21 cellular contexts compared by ENCODE assay signal in the genomic region with DNA sequence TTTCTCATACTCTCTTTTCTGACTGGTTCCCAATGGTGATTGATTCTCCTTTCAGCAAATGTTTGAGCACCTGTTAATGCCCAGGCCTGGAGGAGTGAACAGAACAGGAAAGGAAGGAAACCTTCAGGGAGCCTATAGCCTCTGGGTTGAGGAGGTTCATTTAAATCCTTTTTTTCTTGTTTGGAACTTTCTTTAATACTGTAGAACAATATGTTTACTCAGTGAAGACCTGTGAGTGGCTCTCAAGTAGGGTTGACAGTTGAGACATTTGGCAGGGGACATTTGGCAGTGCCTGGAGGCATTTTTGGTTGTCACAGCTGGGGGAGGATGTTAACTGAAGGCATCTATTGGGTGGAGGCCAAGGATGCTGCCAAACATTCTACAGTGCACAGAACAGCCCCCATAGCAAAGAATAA. TPM values are rescaled to one million over a fixed set of nuclear protein-coding genes. Genes with fewer than 3 reads are reported as not detected.
DNase-seq lines count a peak whose midpoint lies in the region; ATAC-seq lines count a peak whose summit lies in the region.
"Had no signal": no experiment of that assay in that cellular context is flagged by ENCODE, and none has a peak within 500 bp of the region (broad histone marks: within the 10 kb centered on the region; RNA-seq: fewer than 3 reads in every experiment).

No MANE protein-coding gene starts in this region.

- H3K4me1 Mint-ChIP-seq in activated CD4-positive, alpha-beta memory T cell treated with anti-CD3 and anti-CD28 coated beads, Interleukin-2, amount 10 ng/mL, durations not matched to agents 7 days and 5 days = peaks cover 88% of the 10 kb centered on the region
- H3K4me1 Mint-ChIP-seq in memory B cell = peaks cover 45% of the 10 kb centered on the region

- peak overlapping the region; percentile 27 for H3K27ac Mint-ChIP-seq in activated CD4-positive, alpha-beta memory T cell treated with anti-CD3 and anti-CD28 coated beads, Interleukin-2, amount 10 ng/mL, durations not matched to agents 7 days and 5 days
- H3K27ac Mint-ChIP-seq in memory B cell = peak overlapping the region; percentile 60

- POLR2A ChIA-PET in activated CD4-positive, alpha-beta memory T cell treated with anti-CD3 and anti-CD28 coated beads, Interleukin-2, amount 10 ng/mL, durations not matched to agents 7 days and 5 days (lab: Charles Lee) = interaction anchor here (1.6 kb wide), 1 partner anchor 9 kb away, joined by 7 read pairs; a partner anchor contains a TSS

- H3K9ac ChIP-seq in BLaER1 treated with 17β-estradiol and CSF1 and Interleukin-3, amounts not matched to agents 10 nM and 100 nM = no peak overlapping the region

- H3K9me3 ChIP-seq in BLaER1 treated with 17β-estradiol and CSF1 and Interleukin-3, amounts not matched to agents 10 nM and 100 nM (replicated peaks in 1 of 11) = no peaks in the 10 kb centered on the region; a peak in 1 of 22 replicates
- H3K9me3 ChIP-seq in HAP-1 = no peaks in the 10 kb centered on the region
- H3K9me3 ChIP-seq: esophagus muscularis mucosa, uterus had no signal

- H3K36me3 ChIP-seq in BLaER1 treated with 17β-estradiol and CSF1 and Interleukin-3, amounts not matched to agents 10 nM and 100 nM = peaks cover 0 to 55% (median 43%) of the 10 kb centered on the region in 11 experiments; a peak in 17 of 22 replicates
- H3K36me3 ChIP-seq in HAP-1 (replicated peaks) = peaks cover 14% of the 10 kb centered on the region
- H3K36me3 ChIP-seq: esophagus muscularis mucosa, uterus had no signal

- DNase-seq in ELF-1 (ENCODE audit: low read depth, low spot score) = peak; percentile 45
- DNase-seq in activated CD4-positive, alpha-beta memory T cell treated with anti-CD3 and anti-CD28 coated beads, Interleukin-2, amount 10 ng/mL, durations not matched to agents 7 days and 5 days = no peak
- no peak for DNase-seq in memory B cell (ENCODE audit: low spot score in 2 of 2)
- DNase-seq in mucosa of gallbladder (ENCODE audit: low spot score) = no peak
- no peak for DNase-seq in GF-D8 (lab: John Stamatoyannopoulos, UW)
- no peak for DNase-seq in HAP-1 (ENCODE audit: low spot score in 2 of 2)
- DNase-seq: C1 segment of cervical spinal cord; KG1; left colon; NCI-H146; NCI-H82; SHP77; stimulated activated CD4-positive, alpha-beta T cell treated with anti-CD3 and anti-CD28 coated beads, Interleukin-4, amount 100 ng/mL, for 4 hours; stimulated activated naive CD4-positive, alpha-beta T cell; uterus had no signal

- no peak overlapping the region for H3K4me3 Mint-ChIP-seq in activated CD4-positive, alpha-beta memory T cell treated with anti-CD3 and anti-CD28 coated beads, Interleukin-2, amount 10 ng/mL, durations not matched to agents 7 days and 5 days
- H3K4me3 Mint-ChIP-seq in memory B cell = no peak overlapping the region
- H3K4me3 Mint-ChIP-seq: natural killer cell treated with Interleukin-12 subunit alpha and Interleukin-12 subunit beta and Interleukin-15 and Interleukin-18, amount 100 ng/mL, for 72 hours had no signal

- H3K9me3 Mint-ChIP-seq in activated CD4-positive, alpha-beta memory T cell treated with anti-CD3 and anti-CD28 coated beads, Interleukin-2, amount 10 ng/mL, durations not matched to agents 7 days and 5 days = no peaks in the 10 kb centered on the region
- H3K9me3 Mint-ChIP-seq in memory B cell = no peaks in the 10 kb centered on the region
- H3K9me3 Mint-ChIP-seq: natural killer cell treated with Interleukin-12 subunit alpha and Interleukin-12 subunit beta and Interleukin-15 and Interleukin-18, amount 100 ng/mL, for 72 hours had no signal

- H3K36me3 Mint-ChIP-seq in activated CD4-positive, alpha-beta memory T cell treated with anti-CD3 and anti-CD28 coated beads, Interleukin-2, amount 10 ng/mL, durations not matched to agents 7 days and 5 days (ENCODE audit: low read depth) = peaks cover 52% of the 10 kb centered on the region
- H3K36me3 Mint-ChIP-seq in memory B cell = peaks cover 8% of the 10 kb centered on the region

- no peak overlapping the region for H3K27ac ChIP-seq in BLaER1 treated with 17β-estradiol and CSF1 and Interleukin-3, amounts not matched to agents 10 nM and 100 nM
- H3K27ac ChIP-seq: coronary artery, esophagus muscularis mucosa, hepatocyte, uterus had no signal

- H3K4me2 ChIP-seq in BLaER1 treated with 17β-estradiol and CSF1 and Interleukin-3, amounts not matched to agents 10 nM and 100 nM = peak overlapping the region in 8 of 11 experiments; percentile 2 to 43 (median 16); a peak in 2 of 22 replicates
- H3K4me2 ChIP-seq: hepatocyte had no signal

- peaks cover 15 to 98% (median 70%) of the 10 kb centered on the region in 11 experiments; a peak in 17 of 22 replicates for H4K20me1 ChIP-seq in BLaER1 treated with 17β-estradiol and CSF1 and Interleukin-3, amounts not matched to agents 10 nM and 100 nM

- CTCF ChIA-PET in activated CD4-positive, alpha-beta memory T cell treated with anti-CD3 and anti-CD28 coated beads, Interleukin-2, amount 10 ng/mL, durations not matched to agents 7 days and 5 days (lab: Charles Lee) = no interaction called here

- peaks cover 37 to 96% (median 57%) of the 10 kb centered on the region in 10 experiments for H3K4me1 ChIP-seq in BLaER1 treated with 17β-estradiol and CSF1 and Interleukin-3, amounts not matched to agents 10 nM and 100 nM
- peaks cover 23% of the 10 kb centered on the region for H3K4me1 ChIP-seq in HAP-1

- no peaks in the 10 kb centered on the region for H3K27me3 ChIP-seq in BLaER1 treated with 17β-estradiol and CSF1 and Interleukin-3, amounts not matched to agents 10 nM and 100 nM
- H3K27me3 ChIP-seq in HAP-1 (ENCODE audit: low read depth) = no peaks in the 10 kb centered on the region
- H3K27me3 ChIP-seq: esophagus muscularis mucosa, hepatocyte, uterus had no signal

- no peak for ATAC-seq in memory B cell (ENCODE audit: low read depth)
- no peak for ATAC-seq in HG02884 (IDR thresholded peaks at IDR 0.05; ENCODE audit: unreplicated experiment)
- ATAC-seq: natural killer cell treated with Interleukin-12 subunit alpha and Interleukin-12 subunit beta and Interleukin-15 and Interleukin-18, amount 100 ng/mL, for 72 hours had no signal

- no peak overlapping the region for H3K4me3 ChIP-seq in BLaER1 treated with 17β-estradiol and CSF1 and Interleukin-3, amounts not matched to agents 10 nM and 100 nM
- no peak overlapping the region for H3K4me3 ChIP-seq in HAP-1
- H3K4me3 ChIP-seq: coronary artery, esophagus muscularis mucosa, hepatocyte, uterus had no signal

- in situ Hi-C loops in HAP-1 (cut with MboI; ENCODE audit: low sequenced_read_pairs) = no loop called here

- no peaks in the 10 kb centered on the region for H3K27me3 Mint-ChIP-seq in activated CD4-positive, alpha-beta memory T cell treated with anti-CD3 and anti-CD28 coated beads, Interleukin-2, amount 10 ng/mL, durations not matched to agents 7 days and 5 days
- H3K27me3 Mint-ChIP-seq in memory B cell = no peaks in the 10 kb centered on the region
- H3K27me3 Mint-ChIP-seq: natural killer cell treated with Interleukin-12 subunit alpha and Interleukin-12 subunit beta and Interleukin-15 and Interleukin-18, amount 100 ng/mL, for 72 hours had no signal

RNA-seq across cellular contexts. Expression of a gene that starts 6.1 kb away (rescaled TPM):
- 10 to 100 TPM; 41.4 to 43.1 TPM for total RNA-seq in activated CD4-positive, alpha-beta memory T cell treated with anti-CD3 and anti-CD28 coated beads, Interleukin-2, amount 10 ng/mL, durations not matched to agents 7 days and 5 days
- 51.1 TPM for total RNA-seq in mucosa of gallbladder

RNA-seq across cellular contexts. Expression of a gene that starts 8.0 kb away (rescaled TPM):
- 100 to 1,000 TPM; 133 to 138 TPM for total RNA-seq in activated CD4-positive, alpha-beta memory T cell treated with anti-CD3 and anti-CD28 coated beads, Interleukin-2, amount 10 ng/mL, durations not matched to agents 7 days and 5 days
- 124 TPM for total RNA-seq in mucosa of gallbladder
